ENCODE assay signal across 8 cellular contexts in the genomic region with DNA sequence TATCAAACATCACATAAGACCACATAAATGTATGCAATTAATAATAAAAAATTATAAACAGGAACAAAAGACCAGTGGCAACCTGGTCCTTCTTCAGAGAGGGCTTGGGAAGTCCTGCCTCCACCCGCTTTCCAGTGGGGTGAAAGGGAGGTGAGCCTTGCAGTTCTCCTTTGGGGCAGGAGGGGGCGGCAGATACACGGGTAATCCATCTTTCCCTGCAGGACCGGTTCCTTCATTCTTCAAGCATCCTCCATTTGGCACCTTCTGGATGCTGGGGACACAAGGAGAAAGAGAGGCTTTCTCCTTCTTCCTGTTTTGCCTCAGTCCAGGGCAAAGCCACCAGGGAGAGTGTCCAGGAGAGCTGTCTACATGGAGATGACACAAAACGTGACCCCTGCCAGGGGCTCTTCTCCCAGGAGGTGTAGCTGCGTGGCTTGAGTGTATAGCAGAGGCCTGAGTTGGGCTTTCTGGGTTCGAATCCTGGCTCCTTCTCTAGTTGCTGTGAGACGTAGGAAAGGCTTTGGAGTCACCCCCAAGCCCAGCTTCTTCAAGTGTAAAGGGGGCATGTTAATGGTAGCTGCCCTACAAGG. TPM values are rescaled to one million over a fixed set of nuclear protein-coding genes. Genes with fewer than 3 reads are reported as not detected.
A peak's percentile ranks its signal among the peaks of the same experiment; 100 is the strongest.
DNase-seq lines count a peak whose midpoint lies in the region; ATAC-seq and TF ChIP-seq lines count a peak whose summit lies in the region.

No MANE protein-coding gene starts in this region.

- peaks cover 9 to 32% of the 10 kb centered on the region in 2 experiments for H3K27me3 ChIP-seq in mesenchymal stem cell (ENCODE audit: control insufficient read depth in 1 of 2, insufficient read depth in 1 of 2, low read length in 2 of 2)

- DNase-seq in AG09309 (ENCODE audit: low read depth) (no peak), GOT3 (lab: John Stamatoyannopoulos, UW) (peak; percentile 44), NCI-H748 (lab: John Stamatoyannopoulos, UW; ENCODE audit: unreplicated experiment) (peak; percentile 58), mesenchymal stem cell (peak; percentile 72)
- DNase-seq in activated CD4-positive, alpha-beta T cell treated with anti-CD3 and anti-CD28 coated beads, Interleukin-2, amount 50 U/mL, for 48 hours, result peak; percentile 84 to 85
- DNase-seq in effector CD8-positive, alpha-beta T cell (lab: John Stamatoyannopoulos, UW), result peak; percentile 65
- DNase-seq in stimulated activated CD8-positive, alpha-beta memory T cell treated with anti-CD3 and anti-CD28 coated beads, Interleukin-2, amount 100 ng/mL, for 48 hours (ENCODE audit: low read depth in 2 of 2), result peak; percentile 43 to 67

- no peak overlapping the region for H3K27ac ChIP-seq in mesenchymal stem cell (ENCODE audit: low read length, poor library complexity, severe bottlenecking)

- H4K91ac ChIP-seq in mesenchymal stem cell (ENCODE audit: low read length), result no peak overlapping the region

- H2BK120ac ChIP-seq in mesenchymal stem cell (ENCODE audit: low read depth, low read length), result no peak overlapping the region

- peaks cover 10% of the 10 kb centered on the region for H3K9me3 ChIP-seq in mesenchymal stem cell (ENCODE audit: control insufficient read depth, low read length)

- H4K8ac ChIP-seq in mesenchymal stem cell (ENCODE audit: low read length), result no peak overlapping the region

- peaks cover 5% of the 10 kb centered on the region for H3K4me1 ChIP-seq in mesenchymal stem cell (ENCODE audit: control insufficient read depth, insufficient read depth, low read depth, low read length)

- ATAC-seq in GM21367 (IDR thresholded peaks at IDR 0.05; ENCODE audit: unreplicated experiment), result no peak

- H2BK12ac ChIP-seq in mesenchymal stem cell (ENCODE audit: low read length in 2 of 2), result no peak overlapping the region

- no peak overlapping the region for H3K18ac ChIP-seq in mesenchymal stem cell (ENCODE audit: low read depth in 1 of 2, low read length in 2 of 2)

- no peak overlapping the region for H3K9ac ChIP-seq in mesenchymal stem cell (ENCODE audit: low read length)

- H2BK15ac ChIP-seq in mesenchymal stem cell (ENCODE audit: low read depth, poor library complexity, severe bottlenecking), result no peak overlapping the region

- H3K23ac ChIP-seq in mesenchymal stem cell (ENCODE audit: low read length in 2 of 2), result no peak overlapping the region

- H2AK5ac ChIP-seq in mesenchymal stem cell (ENCODE audit: low read length, severe bottlenecking), result no peak overlapping the region

- H3K36me3 ChIP-seq in mesenchymal stem cell (ENCODE audit: control insufficient read depth in 1 of 2, insufficient read depth in 2 of 2, low read depth in 1 of 2, low read length in 2 of 2), result no peaks in the 10 kb centered on the region

- peak; percentile 94 for TF ChIP-seq CTCF in AG09309 (IDR thresholded peaks at IDR 0.05; ENCODE audit: control insufficient read depth, insufficient read depth, low read depth, low read length, missing control alignments)

- no peak overlapping the region for H3K4ac ChIP-seq in mesenchymal stem cell (ENCODE audit: low read depth in 1 of 2, low read length in 2 of 2)

- H3K14ac ChIP-seq in mesenchymal stem cell (ENCODE audit: low read length in 2 of 2), result no peak overlapping the region

- WGBS in mesenchymal stem cell, result 44% methylated on average over 8 of the region's 8 CpGs

- H2AFZ ChIP-seq in mesenchymal stem cell (ENCODE audit: low read depth, low read length), result no peak overlapping the region

- H3K4me3 ChIP-seq in AG09309 (ENCODE audit: control insufficient read depth, low read depth, low read length) (no peak overlapping the region), mesenchymal stem cell (ENCODE audit: insufficient read depth in 1 of 2, low read depth in 1 of 2, low read length in 2 of 2) (no peak overlapping the region)

- no peak overlapping the region for H3K4me2 ChIP-seq in mesenchymal stem cell (ENCODE audit: low read length, poor library complexity, severe bottlenecking)

- no peaks in the 10 kb centered on the region for H3K79me1 ChIP-seq in mesenchymal stem cell (replicated peaks; ENCODE audit: low read length, poor library complexity, severe bottlenecking)

- H2BK5ac ChIP-seq in mesenchymal stem cell (ENCODE audit: low read depth, low read length, poor library complexity, severe bottlenecking), result no peak overlapping the region

RNA-seq across cellular contexts. Expression of a gene that starts 23.2 kb away (rescaled TPM):
- 3,158 TPM for polyA plus RNA-seq in mesenchymal stem cell (2013, experiment 1 of 2)
- polyA plus RNA-seq in mesenchymal stem cell (2013, experiment 2 of 2), result 2,769 TPM
